16 cellular contexts compared by ENCODE assay signal in genomic region chr6:32181148-32181702, GRCh38. TPM values are rescaled to one million over a fixed set of nuclear protein-coding genes. Genes with fewer than 3 reads are reported as not detected.
DNase-seq lines count a peak whose midpoint lies in the region; ATAC-seq and TF ChIP-seq lines count a peak whose summit lies in the region.
"Had no signal": no experiment of that assay in that cellular context is flagged by ENCODE, and none has a peak within 500 bp of the region (broad histone marks: within the 10 kb centered on the region; RNA-seq: fewer than 3 reads in every experiment).

No MANE protein-coding gene starts in this region.

- H3K4ac ChIP-seq in trophoblast cell (ENCODE audit: low read depth, low read length): no peak overlapping the region

- CTCF ChIA-PET in activated CD8-positive, alpha-beta T cell treated with anti-CD3 and anti-CD28 coated beads, Interleukin-2, amount 10 ng/mL, durations not matched to agents 7 days and 5 days (lab: Charles Lee): no interaction called here

- H3K36me3 ChIP-seq in lower lobe of right lung: peaks cover 37% of the 10 kb centered on the region
- peaks cover 19% of the 10 kb centered on the region for H3K36me3 ChIP-seq in rectal smooth muscle tissue (ENCODE audit: control insufficient read depth, insufficient read depth, low read length)
- peaks cover 29 to 36% of the 10 kb centered on the region in 2 experiments for H3K36me3 ChIP-seq in trophoblast cell (ENCODE audit: control insufficient read depth in 1 of 2, insufficient read depth in 2 of 2, low read length in 2 of 2)

- H3K4me3 Mint-ChIP-seq in HFFc6: no peak overlapping the region
- no peak overlapping the region for H3K4me3 Mint-ChIP-seq in activated CD8-positive, alpha-beta T cell treated with anti-CD3 and anti-CD28 coated beads, Interleukin-2, amount 10 ng/mL, durations not matched to agents 7 days and 5 days
- H3K4me3 Mint-ChIP-seq: activated naive CD4-positive, alpha-beta T cell treated with anti-CD3 and anti-CD28 coated beads for 36 hours had no signal

- ATAC-seq in activated CD8-positive, alpha-beta T cell treated with anti-CD3 and anti-CD28 coated beads, Interleukin-2, amount 10 ng/mL, durations not matched to agents 7 days and 5 days: no peak
- no peak for ATAC-seq in lower lobe of right lung
- ATAC-seq in GM18511 (IDR thresholded peaks at IDR 0.05; ENCODE audit: unreplicated experiment): no peak
- no peak for ATAC-seq in HG02623 (IDR thresholded peaks at IDR 0.05; ENCODE audit: unreplicated experiment)

- H3K23ac ChIP-seq in trophoblast cell (ENCODE audit: low read length): no peak overlapping the region

- no peak overlapping the region for H2AFZ ChIP-seq in trophoblast cell (ENCODE audit: insufficient read depth, low read length, poor library complexity)

- intact Hi-C loops in lower lobe of right lung (cut with DNase I): no loop called here

- peak overlapping the region; percentile 21 for H3K27ac ChIP-seq in lower lobe of right lung
- H3K27ac ChIP-seq in rectal smooth muscle tissue (ENCODE audit: low read depth, low read length): peak overlapping the region; percentile 23
- H3K27ac ChIP-seq in trophoblast cell (ENCODE audit: low read depth, low read length): no peak overlapping the region
- H3K27ac ChIP-seq: colonic mucosa, KMS-11, SJSA1 had no signal

- H3K4me1 Mint-ChIP-seq in HFFc6 (ENCODE audit: low read depth): peaks cover 49% of the 10 kb centered on the region
- peaks cover 47% of the 10 kb centered on the region for H3K4me1 Mint-ChIP-seq in activated CD8-positive, alpha-beta T cell treated with anti-CD3 and anti-CD28 coated beads, Interleukin-2, amount 10 ng/mL, durations not matched to agents 7 days and 5 days (ENCODE audit: low read depth)

- H2AK5ac ChIP-seq in trophoblast cell (ENCODE audit: low read length): no peak overlapping the region

- H3K9me3 ChIP-seq in lower lobe of right lung (no peaks in the 10 kb centered on the region), trophoblast cell (ENCODE audit: insufficient read depth, low read depth, low read length) (no peaks in the 10 kb centered on the region)
- H3K9me3 ChIP-seq: colonic mucosa, SJSA1 had no signal

- H3K14ac ChIP-seq in trophoblast cell (ENCODE audit: low read length): no peak overlapping the region

- H3K79me1 ChIP-seq in trophoblast cell (ENCODE audit: low read length): peaks cover 10% of the 10 kb centered on the region

- H2BK120ac ChIP-seq in trophoblast cell (ENCODE audit: insufficient read depth, low read length, poor library complexity): no peak overlapping the region

- POLR2A ChIA-PET in activated CD8-positive, alpha-beta T cell treated with anti-CD3 and anti-CD28 coated beads, Interleukin-2, amount 10 ng/mL, durations not matched to agents 7 days and 5 days (lab: Charles Lee): no interaction called here

- no peak overlapping the region for H2BK12ac ChIP-seq in trophoblast cell (ENCODE audit: low read length)

- H3K4me1 ChIP-seq in lower lobe of right lung: peaks cover 41% of the 10 kb centered on the region
- H3K4me1 ChIP-seq in rectal smooth muscle tissue (ENCODE audit: control insufficient read depth, insufficient read depth, low read length): peaks cover 20% of the 10 kb centered on the region
- peaks cover 0 to 17% of the 10 kb centered on the region in 2 experiments for H3K4me1 ChIP-seq in trophoblast cell (ENCODE audit: control insufficient read depth in 1 of 2, insufficient read depth in 2 of 2, low read length in 2 of 2)

- peak overlapping the region; percentile 17 for H3K4me3 ChIP-seq in lower lobe of right lung
- H3K4me3 ChIP-seq in rectal smooth muscle tissue (ENCODE audit: low read length): no peak overlapping the region
- no peak overlapping the region for H3K4me3 ChIP-seq in trophoblast cell (ENCODE audit: low read depth, low read length)
- H3K4me3 ChIP-seq: colonic mucosa, SJSA1 had no signal

- H3K4me2 ChIP-seq in trophoblast cell (ENCODE audit: low read length): no peak overlapping the region
- H3K4me2 ChIP-seq: KMS-11 had no signal

- TF ChIP-seq CTCF in HFFc6 (IDR thresholded peaks at IDR 0.05): no peak
- TF ChIP-seq CTCF in lower lobe of right lung (IDR thresholded peaks at IDR 0.05): no peak

- H3K79me2 ChIP-seq in trophoblast cell (ENCODE audit: control insufficient read depth, insufficient read depth, low read length, poor library complexity): peaks cover 2% of the 10 kb centered on the region

- no peak overlapping the region for H4K12ac ChIP-seq in trophoblast cell (ENCODE audit: low read depth, low read length)

- H3K9me3 Mint-ChIP-seq in HFFc6: no peaks in the 10 kb centered on the region
- no peaks in the 10 kb centered on the region for H3K9me3 Mint-ChIP-seq in activated CD8-positive, alpha-beta T cell treated with anti-CD3 and anti-CD28 coated beads, Interleukin-2, amount 10 ng/mL, durations not matched to agents 7 days and 5 days (ENCODE audit: insufficient read depth)
- H3K9me3 Mint-ChIP-seq: activated naive CD4-positive, alpha-beta T cell treated with anti-CD3 and anti-CD28 coated beads for 36 hours had no signal

- H3K27me3 Mint-ChIP-seq in HFFc6 (ENCODE audit: insufficient read depth): peaks cover 4% of the 10 kb centered on the region
- H3K27me3 Mint-ChIP-seq in activated CD8-positive, alpha-beta T cell treated with anti-CD3 and anti-CD28 coated beads, Interleukin-2, amount 10 ng/mL, durations not matched to agents 7 days and 5 days (ENCODE audit: low read depth): no peaks in the 10 kb centered on the region

- H3K18ac ChIP-seq in trophoblast cell (ENCODE audit: low read length): no peak overlapping the region

- peaks cover 18% of the 10 kb centered on the region for H3K36me3 Mint-ChIP-seq in HFFc6 (ENCODE audit: low read depth)
- peaks cover 45% of the 10 kb centered on the region for H3K36me3 Mint-ChIP-seq in activated CD8-positive, alpha-beta T cell treated with anti-CD3 and anti-CD28 coated beads, Interleukin-2, amount 10 ng/mL, durations not matched to agents 7 days and 5 days (ENCODE audit: low read depth)

- no peak overlapping the region for H2BK5ac ChIP-seq in trophoblast cell (ENCODE audit: low read depth, low read length, poor library complexity)

- H3K9ac ChIP-seq in rectal smooth muscle tissue (ENCODE audit: low read length) (no peak overlapping the region), trophoblast cell (ENCODE audit: low read length) (no peak overlapping the region)
- H3K9ac ChIP-seq: KMS-11 had no signal

- no peak overlapping the region for H4K91ac ChIP-seq in trophoblast cell (ENCODE audit: low read depth, low read length)

- no peak overlapping the region for H4K8ac ChIP-seq in trophoblast cell (ENCODE audit: low read depth, low read length)

- peak overlapping the region; percentile 45; the same call in 1 of the 2 replicates for H3K27ac Mint-ChIP-seq in HFFc6
- peak overlapping the region; percentile 60 for H3K27ac Mint-ChIP-seq in activated CD8-positive, alpha-beta T cell treated with anti-CD3 and anti-CD28 coated beads, Interleukin-2, amount 10 ng/mL, durations not matched to agents 7 days and 5 days
- H3K27ac Mint-ChIP-seq: activated naive CD4-positive, alpha-beta T cell treated with anti-CD3 and anti-CD28 coated beads for 36 hours had no signal

- WGBS in trophoblast cell (ENCODE audit: extremely low coverage, insufficient coverage, insufficient read length): no CpG with 5 or more reads among the region's 15 CpGs

- H3K27me3 ChIP-seq in lower lobe of right lung (ENCODE audit: low read depth): no peaks in the 10 kb centered on the region
- no peaks in the 10 kb centered on the region for H3K27me3 ChIP-seq in rectal smooth muscle tissue (ENCODE audit: control insufficient read depth, insufficient read depth, low read length)
- no peaks in the 10 kb centered on the region for H3K27me3 ChIP-seq in trophoblast cell (ENCODE audit: insufficient read depth, low read length)
- H3K27me3 ChIP-seq: colonic mucosa, SJSA1 had no signal

- DNase-seq in HFFc6 (no peak), lower lobe of right lung (no peak), trophoblast cell (no peak)
- no peak for DNase-seq in activated CD8-positive, alpha-beta T cell treated with anti-CD3 and anti-CD28 coated beads, Interleukin-2, amount 10 ng/mL, durations not matched to agents 7 days and 5 days
- DNase-seq: activated naive CD4-positive, alpha-beta T cell treated with anti-CD3 and anti-CD28 coated beads for 36 hours; colonic mucosa; foreskin melanocyte; midbrain; NCI-H1092 treated with DMSO at 0.1 percent for 48 hours; NCI-H526; substantia nigra had no signal

RNA-seq across cellular contexts. Expression of gene AGER, which starts 2.8 kb away (rescaled TPM):
- total RNA-seq in HFFc6 (2021; fragmentation: NEBNext Ultra II Directional; extraction: Animal tissue kit (Norgen Biotek cat#: 25700)): 1 to 10 TPM; 6.2 to 7.6 (median 6.5) TPM
- 10 to 100 TPM; 27.8 to 29.9 TPM for total RNA-seq in activated CD8-positive, alpha-beta T cell treated with anti-CD3 and anti-CD28 coated beads, Interleukin-2, amount 10 ng/mL, durations not matched to agents 7 days and 5 days
- total RNA-seq in lower lobe of right lung: 882 TPM
- 7.3 and 8.1 TPM in 2 replicates for polyA plus RNA-seq in trophoblast cell (2013)

RNA-seq across cellular contexts. Expression of gene RNF5, which starts 3.0 kb away (rescaled TPM):
- total RNA-seq in HFFc6 (2021; fragmentation: NEBNext Ultra II Directional; extraction: Animal tissue kit (Norgen Biotek cat#: 25700)): 10 to 100 TPM; 30.0 to 37.4 (median 34.7) TPM
- total RNA-seq in activated CD8-positive, alpha-beta T cell treated with anti-CD3 and anti-CD28 coated beads, Interleukin-2, amount 10 ng/mL, durations not matched to agents 7 days and 5 days: 10 to 100 TPM; 40.4 to 43.3 TPM
- total RNA-seq in lower lobe of right lung: 44.9 TPM
- 51.4 and 55.5 TPM in 2 replicates for polyA plus RNA-seq in trophoblast cell (2013)

RNA-seq across cellular contexts. Expression of gene AGPAT1, which starts 5.3 kb away (rescaled TPM):
- 100 to 1,000 TPM in 5 of 6 experiments, 10 to 100 TPM in 1; 88.8 to 114 (median 104) TPM for total RNA-seq in HFFc6 (2021; fragmentation: NEBNext Ultra II Directional; extraction: Animal tissue kit (Norgen Biotek cat#: 25700))
- 10 to 100 TPM; 40.4 to 46.6 TPM for total RNA-seq in activated CD8-positive, alpha-beta T cell treated with anti-CD3 and anti-CD28 coated beads, Interleukin-2, amount 10 ng/mL, durations not matched to agents 7 days and 5 days
- 51.2 TPM for total RNA-seq in lower lobe of right lung
- 67.1 and 67.2 TPM in 2 replicates for polyA plus RNA-seq in trophoblast cell (2013)

RNA-seq across cellular contexts. Expression of gene PBX2, which starts 8.8 kb away (rescaled TPM):
- 10 to 100 TPM; 50.7 to 61.4 (median 56.2) TPM for total RNA-seq in HFFc6 (2021; fragmentation: NEBNext Ultra II Directional; extraction: Animal tissue kit (Norgen Biotek cat#: 25700))
- 10 to 100 TPM; 60.5 to 68.5 TPM for total RNA-seq in activated CD8-positive, alpha-beta T cell treated with anti-CD3 and anti-CD28 coated beads, Interleukin-2, amount 10 ng/mL, durations not matched to agents 7 days and 5 days
- total RNA-seq in lower lobe of right lung: 89.2 TPM
- polyA plus RNA-seq in trophoblast cell (2013): 90.9 and 95.5 TPM in 2 replicates

RNA-seq across cellular contexts. Expression of gene GPSM3, which starts 11.2 kb away (rescaled TPM):
- 10 to 100 TPM in 1 of 6 experiments, 1 to 10 TPM in 5; 4.0 to 10.1 (median 7.6) TPM for total RNA-seq in HFFc6 (2021; fragmentation: NEBNext Ultra II Directional; extraction: Animal tissue kit (Norgen Biotek cat#: 25700))
- total RNA-seq in activated CD8-positive, alpha-beta T cell treated with anti-CD3 and anti-CD28 coated beads, Interleukin-2, amount 10 ng/mL, durations not matched to agents 7 days and 5 days: 100 to 1,000 TPM; 216 to 223 TPM
- total RNA-seq in lower lobe of right lung: 76.2 TPM
- polyA plus RNA-seq in trophoblast cell (2013): 9.6 and 10.9 TPM in 2 replicates

Comparison
In these comparisons a context has a peak if more than half of its experiments do, and no peak if none do; other contexts are left out.
1. RNA of gene AGER, which starts 2.8 kb away (total RNA-seq): 882 TPM in lower lobe of right lung (single experiment); 27.8 to 29.9 TPM in activated CD8-positive, alpha-beta T cell treated with anti-CD3 and anti-CD28 coated beads, Interleukin-2, amount 10 ng/mL, durations not matched to agents 7 days and 5 days and 6.2 to 7.6 TPM in HFFc6; every median in the first group is over 10 times any median in the second.